In the genomic region with DNA sequence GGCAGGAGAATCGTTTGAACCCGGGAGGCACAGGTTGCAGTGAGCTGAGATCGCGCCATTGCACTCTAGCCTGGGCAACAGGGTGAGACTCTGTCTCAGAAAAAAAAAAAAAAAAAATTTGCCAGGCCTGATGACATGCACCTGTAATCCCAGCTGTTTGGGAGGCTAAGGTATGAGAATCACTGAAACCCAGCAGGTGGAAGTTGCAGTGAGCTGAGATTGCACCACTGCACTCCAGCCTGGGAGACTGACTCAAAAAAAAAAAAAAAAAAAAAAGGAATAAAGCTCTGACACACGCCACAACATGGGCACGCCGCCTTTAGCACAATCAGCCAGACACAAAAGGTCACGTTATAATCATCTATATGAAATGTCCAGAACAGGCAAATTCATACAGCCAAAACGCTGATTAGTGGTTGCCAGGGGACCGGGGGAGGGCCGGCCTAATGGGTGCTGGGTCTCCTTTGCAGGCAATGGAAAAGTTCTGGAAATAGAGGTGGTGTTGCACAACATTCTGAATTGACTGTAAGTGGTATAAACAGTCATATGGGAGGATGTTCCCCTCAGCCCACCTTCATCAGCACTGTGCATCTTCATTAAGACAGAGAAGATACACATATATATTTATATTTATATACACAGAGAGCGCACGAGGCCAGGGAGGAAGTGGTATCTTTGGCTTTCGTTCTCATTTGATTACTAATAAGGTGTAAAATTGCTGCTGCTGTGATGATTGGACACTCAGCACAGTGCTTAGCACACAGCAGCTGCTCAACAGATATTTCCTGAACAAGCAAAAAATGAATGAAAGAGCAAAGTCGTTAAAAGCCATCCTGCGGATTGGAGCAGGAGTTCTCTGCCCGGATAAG, we compare ENCODE assay signal across 1 cellular context.
TF ChIP-seq lines count a peak whose summit lies in the region.

No MANE protein-coding gene starts in this region.

TF ChIP-seq in IMR-90, 13 proteins besides CTCF, POLR2A, EP300 and RAD21 (continued from another document):
- TF ChIP-seq, protein P1, sequence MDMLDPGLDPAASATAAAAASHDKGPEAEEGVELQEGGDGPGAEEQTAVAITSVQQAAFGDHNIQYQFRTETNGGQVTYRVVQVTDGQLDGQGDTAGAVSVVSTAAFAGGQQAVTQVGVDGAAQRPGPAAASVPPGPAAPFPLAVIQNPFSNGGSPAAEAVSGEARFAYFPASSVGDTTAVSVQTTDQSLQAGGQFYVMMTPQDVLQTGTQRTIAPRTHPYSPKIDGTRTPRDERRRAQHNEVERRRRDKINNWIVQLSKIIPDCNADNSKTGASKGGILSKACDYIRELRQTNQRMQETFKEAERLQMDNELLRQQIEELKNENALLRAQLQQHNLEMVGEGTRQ (IDR thresholded peaks at IDR 0.05; ENCODE audit: low read depth, low read length), result no peak
- TF ChIP-seq CHD1 (IDR thresholded peaks at IDR 0.05; ENCODE audit: low read depth, low read length), result no peak
